Comparison of ENCODE assay signal across 22 cellular contexts in genomic region chr3:81161851-81162250, GRCh38.
"Had no signal": no experiment of that assay in that cellular context is flagged by ENCODE, and none has a peak within 500 bp of the region (broad histone marks: within the 10 kb centered on the region; RNA-seq: fewer than 3 reads in every experiment).

No MANE protein-coding gene starts in this region.

- DNase-seq: colonic mucosa; cortex of kidney; effector CD8-positive, alpha-beta T cell; effector memory CD8-positive, alpha-beta T cell; endodermal cell; erythroblast; esophagus squamous epithelium; foreskin fibroblast; foreskin melanocyte; gastrocnemius medialis; glutamatergic neuron; head of caudate nucleus; heart right ventricle; hippocampal formation; left cardiac atrium; left lung; left ventricle myocardium superior; lower lobe of right lung; mesenchymal stem cell; mucosa of descending colon; naive B cell had no signal

- ATAC-seq: effector memory CD8-positive, alpha-beta T cell; esophagus mucosa; gastrocnemius medialis; heart right ventricle; left cardiac atrium; left lung; left ventricle myocardium superior; lower lobe of right lung; mucosa of descending colon had no signal
